26 cellular contexts compared by ENCODE assay signal in genomic region chr2:208548689-208549088, GRCh38.
DNase-seq lines count a peak whose midpoint lies in the region; ATAC-seq, FAIRE-seq and TF ChIP-seq lines count a peak whose summit lies in the region.
"Had no signal": no experiment of that assay in that cellular context is flagged by ENCODE, and none has a peak within 500 bp of the region (broad histone marks: within the 10 kb centered on the region; RNA-seq: fewer than 3 reads in every experiment).

No MANE protein-coding gene starts in this region.

- TF ChIP-seq EP300 in K562 (IDR thresholded peaks at IDR 0.05; ENCODE audit: low read length): peak; percentile 22; the same call in 1 of the 2 replicates

- DNase-seq in activated CD4-positive, alpha-beta T cell treated with anti-CD3 and anti-CD28 coated beads, Interleukin-2, amount 10 ng/mL, durations not matched to agents 24 days and 14 days: peak; percentile 29
- DNase-seq in activated CD4-positive, alpha-beta T cell treated with anti-CD3 and anti-CD28 coated beads for 36 hours: no peak
- DNase-seq in OCI-M1 (lab: John Stamatoyannopoulos, UW) (peak; percentile 41), K562 (ENCODE audit: extremely low read depth in 1 of 4, low spot score in 3 of 4) (peak in 1 of 4 experiments; percentile 43), NCI-H446 (lab: John Stamatoyannopoulos, UW) (no peak)
- DNase-seq: 8988T; ACHN; AML-193; BE2C; CD4-positive, alpha-beta T cell; CD8-positive, alpha-beta memory T cell; DMS 273 treated with DMSO at 0.1 percent for 48 hours; DMS79; EL; GDM1; GOT3; HFFc6 had no signal

- no peak overlapping the region for H2AFZ ChIP-seq in K562 (ENCODE audit: low read depth, low read length)

- no peaks in the 10 kb centered on the region for H3K9me3 Mint-ChIP-seq in activated CD4-positive, alpha-beta T cell treated with anti-CD3 and anti-CD28 coated beads, Interleukin-2, amount 10 ng/mL, durations not matched to agents 24 days and 14 days
- peaks cover 3% of the 10 kb centered on the region for H3K9me3 Mint-ChIP-seq in activated CD4-positive, alpha-beta T cell treated with anti-CD3 and anti-CD28 coated beads for 36 hours (ENCODE audit: low read depth)

- peaks cover 3% of the 10 kb centered on the region for H3K36me3 ChIP-seq in K562 (ENCODE audit: control insufficient read depth, insufficient read depth, low read length)
- H3K36me3 ChIP-seq: BE2C; BLaER1 treated with 17β-estradiol and CSF1 and Interleukin-3, amounts not matched to agents 10 nM and 100 nM; HAP-1 had no signal

- H3K4me3 Mint-ChIP-seq in activated CD4-positive, alpha-beta T cell treated with anti-CD3 and anti-CD28 coated beads, Interleukin-2, amount 10 ng/mL, durations not matched to agents 24 days and 14 days: no peak overlapping the region
- H3K4me3 Mint-ChIP-seq in activated CD4-positive, alpha-beta T cell treated with anti-CD3 and anti-CD28 coated beads for 36 hours: no peak overlapping the region
- H3K4me3 Mint-ChIP-seq: CD14-positive monocyte; CD4-positive, alpha-beta T cell; CD8-positive, alpha-beta memory T cell; HFFc6 had no signal

- WGBS in K562 (ENCODE audit: insufficient coverage, low coverage, missing lambda C conversion rate): 17% methylated on average over 3 of the region's 3 CpGs

- H3K4me1 Mint-ChIP-seq in activated CD4-positive, alpha-beta T cell treated with anti-CD3 and anti-CD28 coated beads, Interleukin-2, amount 10 ng/mL, durations not matched to agents 24 days and 14 days: no peaks in the 10 kb centered on the region
- no peaks in the 10 kb centered on the region for H3K4me1 Mint-ChIP-seq in activated CD4-positive, alpha-beta T cell treated with anti-CD3 and anti-CD28 coated beads for 36 hours
- H3K4me1 Mint-ChIP-seq: CD14-positive monocyte; CD8-positive, alpha-beta memory T cell had no signal

- no peaks in the 10 kb centered on the region for H3K9me3 ChIP-seq in K562 (replicated peaks; ENCODE audit: control insufficient read depth, insufficient read depth, low read depth, low read length)
- H3K9me3 ChIP-seq: A549, BE2C, HAP-1 had no signal

- H3K27ac Mint-ChIP-seq in activated CD4-positive, alpha-beta T cell treated with anti-CD3 and anti-CD28 coated beads, Interleukin-2, amount 10 ng/mL, durations not matched to agents 24 days and 14 days: no peak overlapping the region
- H3K27ac Mint-ChIP-seq in activated CD4-positive, alpha-beta T cell treated with anti-CD3 and anti-CD28 coated beads for 36 hours: no peak overlapping the region
- H3K27ac Mint-ChIP-seq: CD14-positive monocyte; CD4-positive, alpha-beta T cell; CD8-positive, alpha-beta memory T cell; HFFc6 had no signal

- H3K27ac ChIP-seq in K562 (ENCODE audit: extremely low read depth, low read depth, low read length): peak overlapping the region; percentile 26; the same call in 1 of the 3 replicates
- H3K27ac ChIP-seq: A549; BLaER1 treated with 17β-estradiol and CSF1 and Interleukin-3, amounts not matched to agents 10 nM and 100 nM had no signal

- no peaks in the 10 kb centered on the region for H3K27me3 Mint-ChIP-seq in activated CD4-positive, alpha-beta T cell treated with anti-CD3 and anti-CD28 coated beads, Interleukin-2, amount 10 ng/mL, durations not matched to agents 24 days and 14 days
- no peaks in the 10 kb centered on the region for H3K27me3 Mint-ChIP-seq in activated CD4-positive, alpha-beta T cell treated with anti-CD3 and anti-CD28 coated beads for 36 hours
- H3K27me3 Mint-ChIP-seq: CD4-positive, alpha-beta T cell; CD8-positive, alpha-beta memory T cell had no signal

- no peak for FAIRE-seq in K562 (lab: Jason Lieb, UNC)
- FAIRE-seq: A549, D721Med, GM12878, GM19239, H54 had no signal

- H3K79me2 ChIP-seq in K562 (ENCODE audit: control insufficient read depth, insufficient read depth, low read length): peaks cover 42% of the 10 kb centered on the region

- TF ChIP-seq RAD21 in K562 (CRISPR knock-in tag; conservative IDR thresholded peaks at IDR 0.05 in 1 of 2, IDR thresholded peaks at IDR 0.05 in 1 of 2): no peak

- no peaks in the 10 kb centered on the region for H3K36me3 Mint-ChIP-seq in activated CD4-positive, alpha-beta T cell treated with anti-CD3 and anti-CD28 coated beads, Interleukin-2, amount 10 ng/mL, durations not matched to agents 24 days and 14 days (ENCODE audit: low read depth)
- H3K36me3 Mint-ChIP-seq in activated CD4-positive, alpha-beta T cell treated with anti-CD3 and anti-CD28 coated beads for 36 hours (ENCODE audit: low read depth): no peaks in the 10 kb centered on the region
- H3K36me3 Mint-ChIP-seq: CD14-positive monocyte; CD8-positive, alpha-beta memory T cell had no signal

- intact Hi-C loops in activated CD4-positive, alpha-beta T cell treated with anti-CD3 and anti-CD28 coated beads, Interleukin-2, amount 10 ng/mL, durations not matched to agents 24 days and 14 days (cut with micrococcal nuclease): no loop called here
- intact Hi-C loops in activated CD4-positive, alpha-beta T cell treated with anti-CD3 and anti-CD28 coated beads for 36 hours (cut with DNase I, micrococcal nuclease): no loop called here
- intact Hi-C loops in K562 (cut with micrococcal nuclease): no loop called here

- TF ChIP-seq POLR2A in K562 (conservative IDR thresholded peaks at IDR 0.05): no peak

- POLR2A ChIA-PET in activated CD4-positive, alpha-beta T cell treated with anti-CD3 and anti-CD28 coated beads for 36 hours (lab: Charles Lee): no interaction called here
- POLR2A ChIA-PET in K562 (lab: Yijun Ruan, JAX): interaction anchor here (0.6 kb wide), 1 partner anchor 50 kb away, joined by 4 read pairs; no protein-coding TSS in a partner anchor

- CTCF ChIA-PET in activated CD4-positive, alpha-beta T cell treated with anti-CD3 and anti-CD28 coated beads for 36 hours (lab: Charles Lee): no interaction called here
- CTCF ChIA-PET in K562 (lab: Yijun Ruan, JAX; ENCODE audit: low intra/inter-chr PET ratio): no interaction called here

- no TSS peak for BruUV-seq in K562 (replicated peaks; lab: Mats Ljungman, UMichigan)

- no peaks in the 10 kb centered on the region for H4K20me1 ChIP-seq in K562 (replicated peaks; ENCODE audit: control insufficient read depth, insufficient read depth, low read length)
- H4K20me1 ChIP-seq: BLaER1 treated with 17β-estradiol and CSF1 and Interleukin-3, amounts not matched to agents 10 nM and 100 nM had no signal

- in situ Hi-C loops in K562 (cut with MboI): no loop called here

- H3K4me2 ChIP-seq in K562 (ENCODE audit: insufficient read depth, low read length): no peak overlapping the region
- H3K4me2 ChIP-seq: A549; BLaER1 treated with 17β-estradiol and CSF1 and Interleukin-3, amounts not matched to agents 10 nM and 100 nM had no signal

- no peak overlapping the region for H3K4me3 ChIP-seq in K562
- H3K4me3 ChIP-seq: A549; BLaER1 treated with 17β-estradiol and CSF1 and Interleukin-3, amounts not matched to agents 10 nM and 100 nM; GM12878; HAP-1 had no signal

- H3K9ac ChIP-seq in K562 (ENCODE audit: insufficient read depth in 1 of 2, low read depth in 2 of 2, low read length in 2 of 2): no peak overlapping the region
- H3K9ac ChIP-seq: BLaER1 treated with 17β-estradiol and CSF1 and Interleukin-3, amounts not matched to agents 10 nM and 100 nM had no signal

- TF ChIP-seq CTCF in K562 (IDR thresholded peaks at IDR 0.05 in 2 of 3, conservative IDR thresholded peaks at IDR 0.05 in 1 of 3; ENCODE audit: insufficient read depth in 2 of 3, low read depth in 1 of 3, low read length in 3 of 3): no peak

- H3K9me1 ChIP-seq in K562 (ENCODE audit: control insufficient read depth, insufficient read depth, low read length): no peaks in the 10 kb centered on the region

- ATAC-seq in activated CD4-positive, alpha-beta T cell treated with anti-CD3 and anti-CD28 coated beads for 36 hours: no peak
- no peak; the same call in 2 of the 3 replicates for ATAC-seq in K562
- ATAC-seq in GM21825 (IDR thresholded peaks at IDR 0.05; ENCODE audit: unreplicated experiment): no peak
- ATAC-seq: A549, GM12878 had no signal

- H3K27me3 ChIP-seq in K562 (ENCODE audit: control insufficient read depth in 2 of 2, insufficient read depth in 2 of 2, low read length in 2 of 2): no peaks in the 10 kb centered on the region
- H3K27me3 ChIP-seq: BE2C; BLaER1 treated with 17β-estradiol and CSF1 and Interleukin-3, amounts not matched to agents 10 nM and 100 nM had no signal

- peaks cover 5 to 14% of the 10 kb centered on the region in 2 experiments; a peak in 4 of 5 replicates for H3K4me1 ChIP-seq in K562 (replicated peaks in 1 of 2; ENCODE audit: control insufficient read depth in 2 of 2, insufficient read depth in 2 of 2, low read length in 2 of 2)
- H3K4me1 ChIP-seq: A549; BE2C; BLaER1 treated with 17β-estradiol and CSF1 and Interleukin-3, amounts not matched to agents 10 nM and 100 nM; HAP-1 had no signal

TF ChIP-seq in K562, 482 proteins besides CTCF, POLR2A, EP300 and RAD21 (continues in another document):
- TF ChIP-seq ZNF589 (CRISPR knock-in tag; IDR thresholded peaks at IDR 0.05; ENCODE audit: low read depth): no peak
- no peak for TF ChIP-seq FOXJ2 (tag; IDR thresholded peaks at IDR 0.05)
- TF ChIP-seq CHD4 (IDR thresholded peaks at IDR 0.05; ENCODE audit: insufficient read depth, insufficient replicate concordance, low read depth, low read length, poor library complexity, severe bottlenecking): no peak
- TF ChIP-seq STAT5A (IDR thresholded peaks at IDR 0.05; ENCODE audit: borderline replicate concordance, low read length): no peak; the same call in 1 of the 2 replicates
- TF ChIP-seq ZNF197 (CRISPR knock-in tag; IDR thresholded peaks at IDR 0.05; ENCODE audit: low read depth): no peak
- no peak for TF ChIP-seq ZNF316 (IDR thresholded peaks at IDR 0.05)
- no peak for TF ChIP-seq NFRKB (IDR thresholded peaks at IDR 0.05; ENCODE audit: low read depth)
- TF ChIP-seq PRMT5 (CRISPR knock-in tag; IDR thresholded peaks at IDR 0.05): no peak
- peak; percentile 31; the same call in 1 of the 2 replicates for TF ChIP-seq NCOR1 (IDR thresholded peaks at IDR 0.05)
- TF ChIP-seq PYGO2 (tag; IDR thresholded peaks at IDR 0.05): no peak
- peak in 1 of 2 experiments; percentile 63; a peak in 1 of 4 replicates for TF ChIP-seq RCOR1 (IDR thresholded peaks at IDR 0.05; ENCODE audit: borderline replicate concordance in 1 of 2, low read depth in 2 of 2, low read length in 2 of 2)
- TF ChIP-seq SP2 (IDR thresholded peaks at IDR 0.05; ENCODE audit: extremely low read depth, low read depth, low read length, poor library complexity, severe bottlenecking): no peak
- TF ChIP-seq RBM39 (optimal IDR thresholded peaks at IDR 0.05; ENCODE audit: low read depth, low read length): no peak
- 0 out of 2 replicates have a peak, but pooled peaks have one; percentile 11 for TF ChIP-seq ESRRA (IDR thresholded peaks at IDR 0.05; ENCODE audit: borderline replicate concordance, low read depth)

Comparison
In these comparisons a context has a peak if more than half of its experiments do, and no peak if none do; other contexts are left out.
1. DNase-seq: peak in activated CD4-positive, alpha-beta T cell treated with anti-CD3 and anti-CD28 coated beads, Interleukin-2, amount 10 ng/mL, durations not matched to agents 24 days and 14 days (single experiment) and OCI-M1 (single experiment); none in activated CD4-positive, alpha-beta T cell treated with anti-CD3 and anti-CD28 coated beads for 36 hours (single experiment) and NCI-H446 (0 of 2).